In genomic region chr10:16116404-16117304, GRCh38 we compare ENCODE assay signal across 8 cellular contexts.
DNase-seq lines count a peak whose midpoint lies in the region; ATAC-seq, FAIRE-seq and TF ChIP-seq lines count a peak whose summit lies in the region.

No MANE protein-coding gene starts in this region.

- no peak for FAIRE-seq in keratinocyte (lab: Jason Lieb, UNC)

- no peak overlapping the region for H2AFZ ChIP-seq in keratinocyte (ENCODE audit: control insufficient read depth, low read length)

- no peaks in the 10 kb centered on the region for H3K27me3 ChIP-seq in keratinocyte (ENCODE audit: control insufficient read depth, extremely low read depth, insufficient read depth, low read length)

- H3K27ac ChIP-seq in keratinocyte (ENCODE audit: control insufficient read depth, insufficient read depth, low read length) = no peak overlapping the region

- no peak overlapping the region for H3K4me2 ChIP-seq in keratinocyte (ENCODE audit: control insufficient read depth, extremely low read depth, insufficient read depth, low read depth, low read length)

- no peaks in the 10 kb centered on the region for H3K79me2 ChIP-seq in keratinocyte (ENCODE audit: control insufficient read depth, insufficient read depth, low read length)

- peak; percentile 67 for ATAC-seq in HG02885 (IDR thresholded peaks at IDR 0.05; ENCODE audit: poor library complexity, unreplicated experiment)

- H3K4me1 ChIP-seq in keratinocyte (ENCODE audit: control insufficient read depth, extremely low read depth, insufficient read depth, low read length) = no peaks in the 10 kb centered on the region

- no peaks in the 10 kb centered on the region for H4K20me1 ChIP-seq in keratinocyte (ENCODE audit: control insufficient read depth, extremely low read depth, insufficient read depth, low read length)

- no peaks in the 10 kb centered on the region for H3K9me1 ChIP-seq in keratinocyte (ENCODE audit: control insufficient read depth, extremely low read depth, insufficient read depth, low read length)

- in situ Hi-C loops in SK-MEL-5 (cut with HindIII; ENCODE audit: low pct_unique_long_range_greater_than_20kb, low sequenced_read_pairs) = no loop called here

- DNase-seq in SIG-M5 treated with dmso at 0.1 percent for 504 hours (lab: John Stamatoyannopoulos, UW; ENCODE audit: unreplicated experiment) (peak; percentile 42), SIG-M5 (lab: John Stamatoyannopoulos, UW) (no peak), SK-MEL-5 (ENCODE audit: low read depth, low spot score) (peak; percentile 60), keratinocyte (ENCODE audit: low read depth, low spot score) (no peak), NCI-H774 (lab: John Stamatoyannopoulos, UW) (no peak), NCI-H2171 treated with DMSO at 0.1 percent for 48 hours (lab: John Stamatoyannopoulos, UW) (no peak), DMS79 treated with DMSO at 0.1 percent for 48 hours (lab: John Stamatoyannopoulos, UW) (no peak)

- no peaks in the 10 kb centered on the region for H3K9me3 ChIP-seq in keratinocyte (ENCODE audit: control insufficient read depth, low read depth, low read length)

- no peak overlapping the region for H3K4me3 ChIP-seq in keratinocyte (ENCODE audit: control insufficient read depth in 2 of 3, extremely low read depth in 1 of 3, insufficient read depth in 2 of 3, low read depth in 1 of 3, low read length in 3 of 3)

- no peaks in the 10 kb centered on the region for H3K36me3 ChIP-seq in keratinocyte (ENCODE audit: control insufficient read depth in 2 of 2, extremely low read depth in 1 of 2, insufficient read depth in 2 of 2, low read length in 2 of 2)

- TF ChIP-seq CTCF in keratinocyte (optimal IDR thresholded peaks at IDR 0.05 in 1 of 3, IDR thresholded peaks at IDR 0.05 in 1 of 3, conservative IDR thresholded peaks at IDR 0.05 in 1 of 3; ENCODE audit: extremely low read depth in 1 of 3, insufficient read depth in 2 of 3, low read length in 3 of 3) = peak; percentile 14 to 39 (median 19)

- H3K9ac ChIP-seq in keratinocyte (ENCODE audit: control insufficient read depth, extremely low read depth, insufficient read depth, low read length) = no peak overlapping the region

- dilution Hi-C loops in keratinocyte (cut with MboI; ENCODE audit: extremely low pct_ligation_motif_present, low sequenced_read_pairs) = no loop called here

Comparison
In these comparisons a context has a peak if more than half of its experiments do, and no peak if none do; other contexts are left out.
1. DNase-seq: peak in SIG-M5 treated with dmso at 0.1 percent for 504 hours (single experiment) and SK-MEL-5 (single experiment); none in SIG-M5 (single experiment), keratinocyte (single experiment), NCI-H774 (single experiment), NCI-H2171 treated with DMSO at 0.1 percent for 48 hours (single experiment) and DMS79 treated with DMSO at 0.1 percent for 48 hours (single experiment).